In the genomic region with DNA sequence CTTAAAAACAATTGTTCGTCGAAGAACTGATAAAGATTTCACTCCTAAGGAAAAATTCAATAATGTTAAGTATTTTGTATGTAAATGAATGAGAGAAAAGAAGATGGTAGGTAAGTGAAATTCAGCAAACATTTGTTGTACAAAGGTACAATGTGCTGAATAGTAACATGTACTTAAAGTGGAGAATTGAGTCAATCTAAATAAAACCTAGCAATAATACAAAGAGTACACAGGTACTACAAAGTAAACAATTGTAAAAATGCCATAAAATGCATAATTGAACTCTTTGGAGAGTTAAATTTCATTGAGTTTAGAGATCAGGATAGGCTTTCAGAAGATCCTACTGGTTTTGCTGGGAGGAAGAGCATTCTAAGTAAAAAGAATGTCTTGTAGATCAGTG, we compare ENCODE assay signal across 23 cellular contexts.
A peak's percentile ranks its signal among the peaks of the same experiment; 100 is the strongest.
DNase-seq lines count a peak whose midpoint lies in the region; TF ChIP-seq lines count a peak whose summit lies in the region.
"Had no signal": no experiment of that assay in that cellular context is flagged by ENCODE, and none has a peak within 500 bp of the region (broad histone marks: within the 10 kb centered on the region; RNA-seq: fewer than 3 reads in every experiment).

No MANE protein-coding gene starts in this region.

- H3K36me3 Mint-ChIP-seq in CD4-positive, alpha-beta memory T cell: peaks cover 25 to 45% of the 10 kb centered on the region in 2 donors
- peaks cover 50% of the 10 kb centered on the region for H3K36me3 Mint-ChIP-seq in activated naive CD8-positive, alpha-beta T cell treated with anti-CD3 and anti-CD28 coated beads for 36 hours
- H3K36me3 Mint-ChIP-seq in nephron progenitor cell (ENCODE audit: low read depth): peaks cover 23% of the 10 kb centered on the region

- no peak for DNase-seq in CD4-positive, alpha-beta memory T cell
- no peak for DNase-seq in activated naive CD8-positive, alpha-beta T cell treated with anti-CD3 and anti-CD28 coated beads for 36 hours
- no peak for DNase-seq in nephron progenitor cell
- no peak for DNase-seq in dermis blood vessel endothelial cell
- DNase-seq in GM19238 (ENCODE audit: insufficient read length, low spot score): no peak
- no peak for DNase-seq in globus pallidus (ENCODE audit: low spot score)
- DNase-seq: activated CD4-positive, alpha-beta T cell treated with anti-CD3 and anti-CD28 coated beads, Interleukin-2, amount 50 U/mL, for 4 hours; activated naive CD8-positive, alpha-beta T cell treated with anti-CD3 and anti-CD28 coated beads, Interleukin-2, amount 10 ng/mL, durations not matched to agents 7 days and 5 days; H9; mesendoderm; NCI-H1694; NCI-H2171 treated with DMSO at 0.1 percent for 48 hours; NCI-H526; right cardiac atrium; RPMI8226; stimulated activated CD4-positive, alpha-beta T cell treated with anti-CD3 and anti-CD28 coated beads, Interleukin-4, amount 100 ng/mL, for 4 hours; stimulated activated naive CD8-positive, alpha-beta T cell treated with anti-CD3 and anti-CD28 coated beads, Interleukin-15, amount 100 ng/mL, for 72 hours; thyroid gland; WERI-Rb-1 had no signal

- H3K27me3 Mint-ChIP-seq in CD4-positive, alpha-beta memory T cell: no peaks in the 10 kb centered on the region
- no peaks in the 10 kb centered on the region for H3K27me3 Mint-ChIP-seq in activated naive CD8-positive, alpha-beta T cell treated with anti-CD3 and anti-CD28 coated beads for 36 hours
- H3K27me3 Mint-ChIP-seq in nephron progenitor cell (ENCODE audit: low read depth, poor library complexity): no peaks in the 10 kb centered on the region
- H3K27me3 Mint-ChIP-seq: activated naive CD8-positive, alpha-beta T cell treated with anti-CD3 and anti-CD28 coated beads, Interleukin-2, amount 10 ng/mL, durations not matched to agents 7 days and 5 days; stimulated activated naive CD8-positive, alpha-beta T cell treated with anti-CD3 and anti-CD28 coated beads, Interleukin-15, amount 100 ng/mL, for 72 hours had no signal

- no peaks in the 10 kb centered on the region for H3K27me3 ChIP-seq in CD4-positive, alpha-beta memory T cell (ENCODE audit: insufficient read depth, low read length)
- H3K27me3 ChIP-seq: thyroid gland had no signal

- POLR2A ChIA-PET in CD4-positive, alpha-beta memory T cell (lab: Charles Lee; ENCODE audit: partially characterized antibody): no interaction called here
- POLR2A ChIA-PET in HEK293 (lab: Yijun Ruan, JAX): no interaction called here

- intact Hi-C loops in CD4-positive, alpha-beta memory T cell (cut with micrococcal nuclease): no loop called here

- peak overlapping the region in 4 of 8 donors; percentile 0 to 59 (median 24) for H3K4me3 Mint-ChIP-seq in CD4-positive, alpha-beta memory T cell
- H3K4me3 Mint-ChIP-seq in activated naive CD8-positive, alpha-beta T cell treated with anti-CD3 and anti-CD28 coated beads for 36 hours: no peak overlapping the region
- H3K4me3 Mint-ChIP-seq in nephron progenitor cell: no peak overlapping the region
- H3K4me3 Mint-ChIP-seq: activated naive CD8-positive, alpha-beta T cell treated with anti-CD3 and anti-CD28 coated beads, Interleukin-2, amount 10 ng/mL, durations not matched to agents 7 days and 5 days; H9; nephron had no signal

- no peaks in the 10 kb centered on the region for H3K9me3 ChIP-seq in CD4-positive, alpha-beta memory T cell (ENCODE audit: control insufficient read depth in 1 of 2, low read length in 2 of 2)
- H3K9me3 ChIP-seq in HEK293 (ENCODE audit: control insufficient read depth, insufficient read depth, low read depth, low read length): no peaks in the 10 kb centered on the region
- H3K9me3 ChIP-seq: thyroid gland had no signal

- TF ChIP-seq CTCF in HEK293 (tag by site-specific recombination; IDR thresholded peaks at IDR 0.05): no peak
- no peak for TF ChIP-seq CTCF in nephron progenitor cell (IDR thresholded peaks at IDR 0.05)

- CTCF ChIA-PET in CD4-positive, alpha-beta memory T cell (lab: Charles Lee; ENCODE audit: partially characterized antibody): no interaction called here
- CTCF ChIA-PET in HEK293 (lab: Yijun Ruan, JAX): no interaction called here

- H3K9me3 Mint-ChIP-seq in CD4-positive, alpha-beta memory T cell: peaks cover 0 to 3% (median 0%) of the 10 kb centered on the region in 8 donors
- H3K9me3 Mint-ChIP-seq in activated naive CD8-positive, alpha-beta T cell treated with anti-CD3 and anti-CD28 coated beads for 36 hours: peaks cover 13% of the 10 kb centered on the region
- H3K9me3 Mint-ChIP-seq in nephron progenitor cell: peaks cover 17% of the 10 kb centered on the region
- H3K9me3 Mint-ChIP-seq: H9; T-helper 2 cell treated with Interferon-gamma antibody and Interleukin-4, amounts not matched to agents 5 μg/mL and 100 μg/mL, for 36 hours had no signal

- H3K27ac ChIP-seq in CD4-positive, alpha-beta memory T cell (ENCODE audit: low read depth, low read length): no peak overlapping the region
- no peak overlapping the region for H3K27ac ChIP-seq in HEK293 (ENCODE audit: extremely low read depth, low read depth, low read length)
- H3K27ac ChIP-seq: parathyroid adenoma, thyroid gland, WERI-Rb-1 had no signal

- peaks cover 4% of the 10 kb centered on the region for H3K36me3 ChIP-seq in CD4-positive, alpha-beta memory T cell (ENCODE audit: insufficient read depth, low read length)
- H3K36me3 ChIP-seq in HEK293 (ENCODE audit: control insufficient read depth in 2 of 2, insufficient read depth in 1 of 2, low read length in 2 of 2): no peaks in the 10 kb centered on the region
- H3K36me3 ChIP-seq: thyroid gland, WERI-Rb-1 had no signal

- H3K4me3 ChIP-seq in CD4-positive, alpha-beta memory T cell (ENCODE audit: low read length in 2 of 2): no peak overlapping the region
- no peak overlapping the region for H3K4me3 ChIP-seq in HEK293 (ENCODE audit: low read depth, low read length)
- H3K4me3 ChIP-seq: thyroid gland had no signal

- H3K4me1 Mint-ChIP-seq in CD4-positive, alpha-beta memory T cell: peaks cover 22 to 65% (median 53%) of the 10 kb centered on the region in 4 donors
- peaks cover 41% of the 10 kb centered on the region for H3K4me1 Mint-ChIP-seq in activated naive CD8-positive, alpha-beta T cell treated with anti-CD3 and anti-CD28 coated beads for 36 hours
- no peaks in the 10 kb centered on the region for H3K4me1 Mint-ChIP-seq in nephron progenitor cell

- peak overlapping the region in 6 of 7 donors; percentile 53 to 91 (median 76) for H3K27ac Mint-ChIP-seq in CD4-positive, alpha-beta memory T cell
- H3K27ac Mint-ChIP-seq in activated naive CD8-positive, alpha-beta T cell treated with anti-CD3 and anti-CD28 coated beads for 36 hours: peak overlapping the region; percentile 21
- peak overlapping the region; percentile 95 for H3K27ac Mint-ChIP-seq in nephron progenitor cell
- H3K27ac Mint-ChIP-seq: activated naive CD8-positive, alpha-beta T cell treated with anti-CD3 and anti-CD28 coated beads, Interleukin-2, amount 10 ng/mL, durations not matched to agents 7 days and 5 days; nephron; T-helper 2 cell treated with Interferon-gamma antibody and Interleukin-4, amounts not matched to agents 5 μg/mL and 100 μg/mL, for 36 hours had no signal

- peaks cover 34% of the 10 kb centered on the region for H3K4me1 ChIP-seq in CD4-positive, alpha-beta memory T cell (ENCODE audit: insufficient read depth, low read length)
- H3K4me1 ChIP-seq in HEK293 (ENCODE audit: control insufficient read depth, insufficient read depth, low read length): peaks cover 11% of the 10 kb centered on the region; the same call in 1 of the 2 replicates
- H3K4me1 ChIP-seq: parathyroid adenoma had no signal

TF ChIP-seq in HEK293, 187 proteins besides CTCF, POLR2A, EP300 and RAD21:
- TF ChIP-seq, protein P1, sequence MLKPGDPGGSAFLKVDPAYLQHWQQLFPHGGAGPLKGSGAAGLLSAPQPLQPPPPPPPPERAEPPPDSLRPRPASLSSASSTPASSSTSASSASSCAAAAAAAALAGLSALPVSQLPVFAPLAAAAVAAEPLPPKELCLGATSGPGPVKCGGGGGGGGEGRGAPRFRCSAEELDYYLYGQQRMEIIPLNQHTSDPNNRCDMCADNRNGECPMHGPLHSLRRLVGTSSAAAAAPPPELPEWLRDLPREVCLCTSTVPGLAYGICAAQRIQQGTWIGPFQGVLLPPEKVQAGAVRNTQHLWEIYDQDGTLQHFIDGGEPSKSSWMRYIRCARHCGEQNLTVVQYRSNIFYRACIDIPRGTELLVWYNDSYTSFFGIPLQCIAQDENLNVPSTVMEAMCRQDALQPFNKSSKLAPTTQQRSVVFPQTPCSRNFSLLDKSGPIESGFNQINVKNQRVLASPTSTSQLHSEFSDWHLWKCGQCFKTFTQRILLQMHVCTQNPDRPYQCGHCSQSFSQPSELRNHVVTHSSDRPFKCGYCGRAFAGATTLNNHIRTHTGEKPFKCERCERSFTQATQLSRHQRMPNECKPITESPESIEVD (tag by site-specific recombination; IDR thresholded peaks at IDR 0.05): 0 out of 2 replicates have a peak, but pooled peaks have one; percentile 7
- no peak for TF ChIP-seq ZBTB1 (tag by site-specific recombination; IDR thresholded peaks at IDR 0.05)
- no peak for TF ChIP-seq ZNF138 (tag by site-specific recombination; IDR thresholded peaks at IDR 0.05; ENCODE audit: borderline replicate concordance)
- TF ChIP-seq, protein P2, sequence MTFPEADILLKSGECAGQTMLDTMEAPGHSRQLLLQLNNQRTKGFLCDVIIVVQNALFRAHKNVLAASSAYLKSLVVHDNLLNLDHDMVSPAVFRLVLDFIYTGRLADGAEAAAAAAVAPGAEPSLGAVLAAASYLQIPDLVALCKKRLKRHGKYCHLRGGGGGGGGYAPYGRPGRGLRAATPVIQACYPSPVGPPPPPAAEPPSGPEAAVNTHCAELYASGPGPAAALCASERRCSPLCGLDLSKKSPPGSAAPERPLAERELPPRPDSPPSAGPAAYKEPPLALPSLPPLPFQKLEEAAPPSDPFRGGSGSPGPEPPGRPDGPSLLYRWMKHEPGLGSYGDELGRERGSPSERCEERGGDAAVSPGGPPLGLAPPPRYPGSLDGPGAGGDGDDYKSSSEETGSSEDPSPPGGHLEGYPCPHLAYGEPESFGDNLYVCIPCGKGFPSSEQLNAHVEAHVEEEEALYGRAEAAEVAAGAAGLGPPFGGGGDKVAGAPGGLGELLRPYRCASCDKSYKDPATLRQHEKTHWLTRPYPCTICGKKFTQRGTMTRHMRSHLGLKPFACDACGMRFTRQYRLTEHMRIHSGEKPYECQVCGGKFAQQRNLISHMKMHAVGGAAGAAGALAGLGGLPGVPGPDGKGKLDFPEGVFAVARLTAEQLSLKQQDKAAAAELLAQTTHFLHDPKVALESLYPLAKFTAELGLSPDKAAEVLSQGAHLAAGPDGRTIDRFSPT (tag by site-specific recombination; IDR thresholded peaks at IDR 0.05): no peak

Comparison
In these comparisons a context has a peak if more than half of its experiments do, and no peak if none do; other contexts are left out.
1. H3K27ac Mint-ChIP-seq: peak in every context shown above with its lines; median percentile 95 in nephron progenitor cell; 76 in CD4-positive, alpha-beta memory T cell; 21 in activated naive CD8-positive, alpha-beta T cell treated with anti-CD3 and anti-CD28 coated beads for 36 hours.